In genomic region chr4:7392438-7393374, GRCh38 we compare ENCODE assay signal across 14 cellular contexts. TPM values are rescaled to one million over a fixed set of nuclear protein-coding genes. Genes with fewer than 3 reads are reported as not detected.
DNase-seq lines count a peak whose midpoint lies in the region; TF ChIP-seq lines count a peak whose summit lies in the region.
"Had no signal": no experiment of that assay in that cellular context is flagged by ENCODE, and none has a peak within 500 bp of the region (broad histone marks: within the 10 kb centered on the region; RNA-seq: fewer than 3 reads in every experiment).

No MANE protein-coding gene starts in this region.

- H3K27ac ChIP-seq in breast epithelium, result no peak overlapping the region
- H3K27ac ChIP-seq in mammary epithelial cell (ENCODE audit: insufficient read depth, low read depth, low read length), result no peak overlapping the region
- H3K27ac ChIP-seq: tibial artery had no signal

- intact Hi-C loops in breast epithelium (cut with DNase I; ENCODE audit: low total_unique reads), result loop anchor here (5.0 kb wide), 1 partner anchor 545 kb away; no protein-coding TSS in a partner anchor
- intact Hi-C loops in mammary epithelial cell (cut with micrococcal nuclease), result loop anchor here (10.0 kb wide), 1 partner anchor 72 kb away; no protein-coding TSS in a partner anchor

- no peaks in the 10 kb centered on the region for H4K20me1 ChIP-seq in mammary epithelial cell (ENCODE audit: insufficient read depth, low read length)

- TF ChIP-seq POLR2A in breast epithelium (IDR thresholded peaks at IDR 0.05), result no peak

- TF ChIP-seq CTCF in breast epithelium (IDR thresholded peaks at IDR 0.05), result no peak
- no peak for TF ChIP-seq CTCF in mammary epithelial cell (conservative IDR thresholded peaks at IDR 0.05 in 1 of 2, IDR thresholded peaks at IDR 0.05 in 1 of 2; ENCODE audit: extremely low read depth in 1 of 2, insufficient read depth in 1 of 2, low read depth in 1 of 2, low read length in 2 of 2)

- H3K4me1 ChIP-seq in breast epithelium (no peaks in the 10 kb centered on the region), mammary epithelial cell (ENCODE audit: insufficient read depth, low read length) (peaks cover 15% of the 10 kb centered on the region)
- H3K4me1 ChIP-seq: tibial artery had no signal

- no TSS peak for BruUV-seq in mammary epithelial cell (replicated peaks; lab: Mats Ljungman, UMichigan)

- H3K9ac ChIP-seq in mammary epithelial cell (ENCODE audit: insufficient read depth, low read length), result no peak overlapping the region

- H2AFZ ChIP-seq in mammary epithelial cell (ENCODE audit: low read depth, low read length), result no peak overlapping the region

- WGBS in mammary epithelial cell (ENCODE audit: low coverage, missing lambda C conversion rate), result 91% methylated on average over 24 of the region's 31 CpGs

- H3K79me2 ChIP-seq in mammary epithelial cell (ENCODE audit: insufficient read depth, low read length), result no peaks in the 10 kb centered on the region

- H3K4me3 ChIP-seq in breast epithelium (no peak overlapping the region), mammary epithelial cell (replicated peaks in 1 of 3; ENCODE audit: insufficient read depth in 1 of 3, low read depth in 2 of 3, low read length in 3 of 3) (no peak overlapping the region)
- H3K4me3 ChIP-seq: tibial artery had no signal

- in situ Hi-C loops in mammary epithelial cell (cut with MboI; ENCODE audit: low sequenced_read_pairs in 2 of 2), result no loop called here

- no peaks in the 10 kb centered on the region for H3K36me3 ChIP-seq in breast epithelium
- H3K36me3 ChIP-seq in mammary epithelial cell (ENCODE audit: insufficient read depth, low read length), result no peaks in the 10 kb centered on the region
- H3K36me3 ChIP-seq: tibial artery had no signal

- DNase-seq in breast epithelium (ENCODE audit: low spot score in 2 of 2) (peak; percentile 13 to 40), mammary epithelial cell (no peak), epidermal melanocyte (ENCODE audit: insufficient read length, low spot score) (peak; percentile 38), medulla oblongata (ENCODE audit: extremely low spot score) (peak; percentile 35), NCI-H345 treated with DMSO at 0.1 percent for 48 hours (lab: John Stamatoyannopoulos, UW; ENCODE audit: unreplicated experiment) (no peak), cerebellar cortex (ENCODE audit: low spot score) (no peak), NCI-H526 (lab: John Stamatoyannopoulos, UW) (no peak), NCI-H1694 (lab: John Stamatoyannopoulos, UW) (no peak)
- DNase-seq: caudate nucleus, hippocampal formation, Karpas-422, NCI-H446 treated with DMSO at 0.1 percent for 48 hours had no signal

- H3K4me2 ChIP-seq in mammary epithelial cell (ENCODE audit: insufficient read depth, low read depth, low read length), result no peak overlapping the region

- dilution Hi-C loops in mammary epithelial cell (cut with HindIII; ENCODE audit: low sequenced_read_pairs), result loop anchor here (5.0 to 10.0 kb wide), 2 partner anchors 40 to 168 kb away; partner anchors contain the start of gene PSAPL1

- peaks cover 0 to 38% of the 10 kb centered on the region in 2 donors for H3K27me3 ChIP-seq in breast epithelium
- H3K27me3 ChIP-seq in mammary epithelial cell (ENCODE audit: insufficient read depth, low read length), result peaks cover 2% of the 10 kb centered on the region

- CTCF ChIA-PET in mammary epithelial cell (lab: Charles Lee; ENCODE audit: low non-redundant PET), result interaction anchor here (0.8 kb wide), 1 partner anchor 57 kb away, joined by 4 read pairs; no protein-coding TSS in a partner anchor

- H3K9me3 ChIP-seq in breast epithelium, result no peaks in the 10 kb centered on the region
- no peaks in the 10 kb centered on the region for H3K9me3 ChIP-seq in mammary epithelial cell (replicated peaks; ENCODE audit: insufficient read depth, low read length)
- H3K9me3 ChIP-seq: tibial artery had no signal

RNA-seq across cellular contexts. Expression of gene PSAPL1, which starts 42.0 kb away (rescaled TPM):
- total RNA-seq in breast epithelium (under 1 TPM in 1 of 3 donors, not detected in 2; 0.15 TPM), mammary epithelial cell (under 1 TPM in 1 of 2 donors, not detected in 1; under 0.01 TPM)
- polyA plus RNA-seq in mammary epithelial cell, result 0.01 TPM
- not detected for polyA minus RNA-seq in mammary epithelial cell
- polyA plus RNA-seq: AG04450 had no signal

Comparison
In these comparisons a context has a peak if more than half of its experiments do, and no peak if none do; other contexts are left out.
1. DNase-seq: peak in breast epithelium (2 of 2), epidermal melanocyte (single experiment) and medulla oblongata (single experiment); none in mammary epithelial cell (single experiment), NCI-H345 treated with DMSO at 0.1 percent for 48 hours (single experiment), cerebellar cortex (single experiment), NCI-H526 (0 of 2) and NCI-H1694 (single experiment).